22 cellular contexts compared by ENCODE assay signal in genomic region chr5:172593721-172594120, GRCh38. TPM values are rescaled to one million over a fixed set of nuclear protein-coding genes. Genes with fewer than 3 reads are reported as not detected.
"Had no signal": no experiment of that assay in that cellular context is flagged by ENCODE, and none has a peak within 500 bp of the region (broad histone marks: within the 10 kb centered on the region; RNA-seq: fewer than 3 reads in every experiment).

No MANE protein-coding gene starts in this region.

- H3K27me3 ChIP-seq: SJSA1 had no signal

- H3K9ac ChIP-seq: KMS-11 had no signal

- H3K27ac ChIP-seq: HL-60, KMS-11, SJSA1, SK-N-MC had no signal

- H3K4me3 ChIP-seq: K562, SJSA1, SK-N-MC had no signal

- H3K36me3 Mint-ChIP-seq: IgD-negative memory B cell had no signal

- H3K36me3 ChIP-seq: SJSA1 had no signal

- H3K4me2 ChIP-seq: KMS-11 had no signal

- DNase-seq: MV-4-11, NCI-H1048, NCI-H1105 treated with DMSO at 0.1 percent for 48 hours, NCI-H1417 treated with DMSO at 0.1 percent for 48 hours, NCI-H146, NCI-H1694 treated with DMSO at 0.1 percent for 48 hours, NCI-H1930, NCI-H2081, NCI-H2107, NCI-H2227 treated with DMSO at 0.1 percent for 48 hours, NCI-H524, NCI-H69, NCI-H774, Right ventricle myocardium superior, RPMI8226, SIG-M5 had no signal

- H3K4me3 Mint-ChIP-seq: IgD-negative memory B cell had no signal

- H3K9me3 ChIP-seq: SJSA1 had no signal

- H3K27ac Mint-ChIP-seq: IgD-negative memory B cell had no signal

RNA-seq across cellular contexts. Expression of gene NEURL1B, which starts 47.3 kb away (rescaled TPM):
- polyA plus RNA-seq: IgD-negative memory B cell, K562 had no signal
